In the genomic region with DNA sequence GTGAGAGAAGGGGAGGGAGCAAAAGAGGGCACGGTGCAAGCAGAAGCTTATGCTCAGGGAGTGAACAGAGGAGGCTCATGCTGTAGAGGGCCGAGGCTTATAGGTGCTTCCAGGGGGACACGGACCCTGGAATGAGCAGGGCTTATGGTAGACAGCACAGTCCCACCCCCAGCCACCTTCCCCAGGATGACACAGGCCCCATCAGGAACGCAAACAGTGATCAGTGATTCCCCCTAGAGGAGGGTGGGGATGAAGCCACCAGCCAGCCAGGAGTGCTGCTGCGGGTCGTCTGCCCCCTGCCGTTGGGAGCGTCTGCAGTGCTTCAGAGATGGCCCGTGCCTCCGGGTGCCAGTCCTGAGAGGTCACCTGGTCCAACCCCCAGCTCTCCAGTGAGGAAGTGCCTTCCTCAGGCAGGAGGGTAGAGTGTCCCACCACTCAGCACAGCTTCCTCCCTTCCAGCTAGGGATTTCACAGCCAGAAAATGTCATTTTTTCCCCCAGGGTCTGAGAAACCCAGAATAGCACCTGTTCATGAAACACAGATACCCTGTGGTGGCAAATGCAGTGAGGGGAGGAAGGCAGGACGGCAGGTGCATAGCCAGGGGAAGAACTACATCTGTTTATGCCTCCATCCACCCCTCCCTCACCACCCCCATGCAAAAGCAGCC, we compare ENCODE assay signal across 8 cellular contexts.
A peak's percentile ranks its signal among the peaks of the same experiment; 100 is the strongest.
DNase-seq lines count a peak whose midpoint lies in the region; ATAC-seq, FAIRE-seq and TF ChIP-seq lines count a peak whose summit lies in the region.

No MANE protein-coding gene starts in this region.

- no peaks in the 10 kb centered on the region for H3K9me2 ChIP-seq in neural cell (ENCODE audit: insufficient read depth, low read length)

- H3K27ac ChIP-seq in esophagus muscularis mucosa (replicated peaks in 1 of 4), result no peak overlapping the region
- no peak overlapping the region for H3K27ac ChIP-seq in neural cell (ENCODE audit: low read length)

- H3K36me3 ChIP-seq in esophagus muscularis mucosa (no peaks in the 10 kb centered on the region), neural cell (ENCODE audit: insufficient read depth, low read length) (no peaks in the 10 kb centered on the region)

- no peak overlapping the region for H3K9ac ChIP-seq in neural cell (ENCODE audit: low read length)

- H3K27me3 ChIP-seq in esophagus muscularis mucosa (peaks cover 0 to 55% (median 0%) of the 10 kb centered on the region in 4 donors), neural cell (ENCODE audit: insufficient read depth, low read depth, low read length) (no peaks in the 10 kb centered on the region)

- no peaks in the 10 kb centered on the region for H3F3A ChIP-seq in neural cell (ENCODE audit: insufficient read depth, low read length, poor library complexity, severe bottlenecking)

- H3K79me2 ChIP-seq in neural cell (replicated peaks; ENCODE audit: insufficient read depth, low read length), result no peaks in the 10 kb centered on the region

- H3K4me1 ChIP-seq in esophagus muscularis mucosa, result peaks cover 0 to 8% (median 0%) of the 10 kb centered on the region in 4 donors

- no peaks in the 10 kb centered on the region for H4K20me1 ChIP-seq in neural cell (ENCODE audit: insufficient read depth)

- no peak for FAIRE-seq in urothelium cell line (lab: Jason Lieb, UNC)

- TF ChIP-seq EP300 in esophagus muscularis mucosa (IDR thresholded peaks at IDR 0.05) (no peak), neural cell (conservative IDR thresholded peaks at IDR 0.05; ENCODE audit: poor library complexity, severe bottlenecking) (no peak)

- no peak overlapping the region for H2AFZ ChIP-seq in neural cell (ENCODE audit: low read depth, low read length)

- ATAC-seq in HG03442 (IDR thresholded peaks at IDR 0.05; ENCODE audit: unreplicated experiment), result peak; percentile 59
- no peak for ATAC-seq in HG03439 (IDR thresholded peaks at IDR 0.05; ENCODE audit: unreplicated experiment)

- peak; percentile 63 for TF ChIP-seq RAD21 in neural cell (conservative IDR thresholded peaks at IDR 0.05)

- no peak overlapping the region for H3K4me3 ChIP-seq in esophagus muscularis mucosa
- H3K4me3 ChIP-seq in neural cell (ENCODE audit: low read length), result no peak overlapping the region

- peak in 2 of 3 experiments; percentile 25 to 42 for TF ChIP-seq CTCF in esophagus muscularis mucosa (IDR thresholded peaks at IDR 0.05)
- TF ChIP-seq CTCF in neural cell (IDR thresholded peaks at IDR 0.05; ENCODE audit: poor library complexity, severe bottlenecking), result peak; percentile 71

- intact Hi-C loops in esophagus muscularis mucosa (cut with DNase I), result no loop called here

- no peak overlapping the region for H3K4me2 ChIP-seq in neural cell (ENCODE audit: low read length)

- no peak for TF ChIP-seq POLR2A in esophagus muscularis mucosa (IDR thresholded peaks at IDR 0.05; ENCODE audit: low read depth)

- peak; percentile 57 for DNase-seq in EL
- DNase-seq in NCI-H748 treated with DMSO at 0.1 percent for 48 hours (lab: John Stamatoyannopoulos, UW), result peak; percentile 9
- DNase-seq in activated CD8-positive, alpha-beta memory T cell treated with anti-CD3 and anti-CD28 coated beads for 24 hours, result peak; percentile 79
- DNase-seq in esophagus muscularis mucosa (ENCODE audit: extremely low spot score), result no peak
- DNase-seq in urothelium cell line (ENCODE audit: low spot score), result peak; percentile 71

- no peaks in the 10 kb centered on the region for H3K9me3 ChIP-seq in esophagus muscularis mucosa
- H3K9me3 ChIP-seq in neural cell (ENCODE audit: low read length), result no peaks in the 10 kb centered on the region

- 25% methylated on average over 6 of the region's 11 CpGs for WGBS in esophagus muscularis mucosa

TF ChIP-seq in neural cell, 6 proteins besides CTCF, POLR2A, EP300 and RAD21:
- TF ChIP-seq POLR2AphosphoS5 (IDR thresholded peaks at IDR 0.05) (no peak), SMC3 (conservative IDR thresholded peaks at IDR 0.05; ENCODE audit: poor library complexity) (peak; percentile 69)
